In genomic region chr7:2968616-2969397, GRCh38 we compare ENCODE assay signal across 2 cellular contexts.
TF ChIP-seq lines count a peak whose summit lies in the region.

No MANE protein-coding gene starts in this region.

TF ChIP-seq in GM23338, 12 proteins besides CTCF, POLR2A, EP300 and RAD21:
- TF ChIP-seq ZNF462 (CRISPR knock-in tag; IDR thresholded peaks at IDR 0.05), result no peak
- TF ChIP-seq ETS1 (IDR thresholded peaks at IDR 0.05), result no peak
- TF ChIP-seq ZNF114 (CRISPR knock-in tag; IDR thresholded peaks at IDR 0.05), result no peak
- no peak for TF ChIP-seq EZH2phosphoT487 (IDR thresholded peaks at IDR 0.05; ENCODE audit: unreplicated experiment)
- TF ChIP-seq EZH2 (IDR thresholded peaks at IDR 0.05; ENCODE audit: low read depth, unreplicated experiment), result no peak
- no peak for TF ChIP-seq CREB1 (CRISPR knock-in tag; IDR thresholded peaks at IDR 0.05; ENCODE audit: low read depth)
- no peak for TF ChIP-seq ZNF331 (CRISPR knock-in tag; IDR thresholded peaks at IDR 0.05; ENCODE audit: low read depth)
- TF ChIP-seq STAT1 (IDR thresholded peaks at IDR 0.05; ENCODE audit: unreplicated experiment), result no peak
- TF ChIP-seq REST (IDR thresholded peaks at IDR 0.05; ENCODE audit: unreplicated experiment), result no peak
- no peak for TF ChIP-seq POLR2AphosphoS5 (IDR thresholded peaks at IDR 0.05; ENCODE audit: low read depth)

TF ChIP-seq in HepG2, 621 proteins besides CTCF, POLR2A, EP300 and RAD21 (continued from another document):
- TF ChIP-seq ZNF253 (CRISPR knock-in tag; IDR thresholded peaks at IDR 0.05; ENCODE audit: borderline replicate concordance) (no peak), ZNF678 (CRISPR knock-in tag; IDR thresholded peaks at IDR 0.05) (no peak), CEBPB (IDR thresholded peaks at IDR 0.05; ENCODE audit: borderline replicate concordance, low read depth, low read length) (no peak), ZNF781 (CRISPR knock-in tag; IDR thresholded peaks at IDR 0.05; ENCODE audit: borderline replicate concordance, not compliant biosample characterization) (no peak), SAFB2 (CRISPR knock-in tag; IDR thresholded peaks at IDR 0.05; ENCODE audit: borderline replicate concordance, low read depth) (no peak)
